In the genomic region with DNA sequence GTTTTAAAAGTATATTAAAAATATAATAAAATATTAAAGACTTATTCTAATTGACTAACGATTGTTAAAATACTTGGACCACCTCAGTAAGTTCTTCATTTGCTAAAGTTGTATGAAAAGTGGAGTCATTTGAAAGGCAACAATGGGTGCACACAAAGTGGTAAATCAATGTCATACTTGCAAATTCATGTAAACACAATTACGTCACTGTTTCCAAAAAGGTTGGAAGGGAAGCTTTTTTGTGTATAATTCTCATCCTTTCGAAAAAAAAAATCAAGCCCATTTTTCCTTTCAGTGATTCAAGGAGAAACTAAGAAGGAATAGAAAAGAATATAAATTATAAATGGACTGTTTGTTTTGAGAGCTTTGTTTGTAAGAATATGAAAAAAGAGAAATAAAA, we compare ENCODE assay signal across 36 cellular contexts.
A peak's percentile ranks its signal among the peaks of the same experiment; 100 is the strongest.
DNase-seq lines count a peak whose midpoint lies in the region; ATAC-seq, FAIRE-seq and TF ChIP-seq lines count a peak whose summit lies in the region.
"Had no signal": no experiment of that assay in that cellular context is flagged by ENCODE, and none has a peak within 500 bp of the region (broad histone marks: within the 10 kb centered on the region; RNA-seq: fewer than 3 reads in every experiment).

No MANE protein-coding gene starts in this region.

- H3K4me3 ChIP-seq in HepG2 (replicated peaks in 1 of 3; ENCODE audit: insufficient read depth in 1 of 3, low read depth in 2 of 3, low read length in 3 of 3), result no peak overlapping the region
- no peak overlapping the region for H3K4me3 ChIP-seq in right lobe of liver
- no peak overlapping the region for H3K4me3 ChIP-seq in HEK293 (ENCODE audit: low read depth, low read length)
- H3K4me3 ChIP-seq: A549; BLaER1; BLaER1 treated with 17β-estradiol and CSF1 and Interleukin-3, amounts not matched to agents 10 nM and 100 nM had no signal

- 28% methylated on average over 3 of the region's 3 CpGs for WGBS in HepG2 (ENCODE audit: low lambda C conversion rate)
- 85% methylated on average over 3 of the region's 3 CpGs for WGBS in right lobe of liver (ENCODE audit: insufficient coverage, low coverage, low lambda C conversion rate, missing lambda C conversion rate)

- H3K9me3 Mint-ChIP-seq in effector memory CD8-positive, alpha-beta T cell, result peaks cover 0 to 2% of the 10 kb centered on the region in 2 donors

- H3K27ac ChIP-seq in HepG2 (ENCODE audit: extremely low read length, insufficient read depth, low read length), result no peak overlapping the region
- H3K27ac ChIP-seq in right lobe of liver, result no peak overlapping the region
- no peak overlapping the region for H3K27ac ChIP-seq in HEK293 (ENCODE audit: extremely low read depth, low read depth, low read length)
- H3K27ac ChIP-seq: 22Rv1; A549; BLaER1; BLaER1 treated with 17β-estradiol and CSF1 and Interleukin-3, amounts not matched to agents 10 nM and 100 nM; C4-2B had no signal

- H3K27ac Mint-ChIP-seq in effector memory CD8-positive, alpha-beta T cell, result no peak overlapping the region
- H3K27ac Mint-ChIP-seq: B cell; CD14-positive monocyte; CD4-positive, alpha-beta memory T cell; CD4-positive, alpha-beta T cell; CD4-positive, CD25-positive, alpha-beta regulatory T cell; CD8-positive, alpha-beta memory T cell; CD8-positive, alpha-beta T cell had no signal

- FAIRE-seq in HepG2 (lab: Jason Lieb, UNC) (no peak), D721Med (lab: Jason Lieb, UNC) (peak; percentile 25)
- FAIRE-seq: A204.1, A549 had no signal

- no peaks in the 10 kb centered on the region for H3K36me3 ChIP-seq in HepG2 (replicated peaks in 1 of 2; ENCODE audit: control insufficient read depth in 1 of 2, insufficient read depth in 2 of 2, low read length in 2 of 2)
- H3K36me3 ChIP-seq in right lobe of liver, result no peaks in the 10 kb centered on the region
- H3K36me3 ChIP-seq in HEK293 (ENCODE audit: control insufficient read depth in 2 of 2, insufficient read depth in 1 of 2, low read length in 2 of 2), result no peaks in the 10 kb centered on the region
- H3K36me3 ChIP-seq: BE2C; BLaER1; BLaER1 treated with 17β-estradiol and CSF1 and Interleukin-3, amounts not matched to agents 10 nM and 100 nM had no signal

- ATAC-seq in HepG2, result no peak
- ATAC-seq in right lobe of liver, result no peak
- ATAC-seq in effector memory CD8-positive, alpha-beta T cell (replicated peaks), result no peak
- ATAC-seq: A549; CD8-positive, alpha-beta T cell had no signal

- POLR2A ChIA-PET in HepG2 (lab: Yijun Ruan, JAX) (no interaction called here), HEK293 (lab: Yijun Ruan, JAX) (no interaction called here), HEK293T (lab: Yijun Ruan, JAX) (interaction anchor here (0.7 kb wide), 1 partner anchor 742 kb away, joined by 3 read pairs; no protein-coding TSS in a partner anchor)

- TF ChIP-seq POLR2A in HepG2 (IDR thresholded peaks at IDR 0.05; ENCODE audit: insufficient read depth in 1 of 2, low read depth in 2 of 2, low read length in 2 of 2) (no peak), right lobe of liver (IDR thresholded peaks at IDR 0.05) (no peak)

- no peaks in the 10 kb centered on the region for H3K79me2 ChIP-seq in HepG2 (ENCODE audit: insufficient read depth, low read length)

- H3K4me1 ChIP-seq in HepG2 (ENCODE audit: insufficient read depth, low read length) (no peaks in the 10 kb centered on the region), right lobe of liver (no peaks in the 10 kb centered on the region), HEK293 (ENCODE audit: control insufficient read depth, insufficient read depth, low read length) (no peaks in the 10 kb centered on the region)
- H3K4me1 ChIP-seq: A549; BE2C; BLaER1; BLaER1 treated with 17β-estradiol and CSF1 and Interleukin-3, amounts not matched to agents 10 nM and 100 nM; Caco-2 had no signal

- CTCF ChIA-PET in HepG2 (lab: Yijun Ruan, JAX; ENCODE audit: low intra/inter-chr PET ratio, low total read pairs), result no interaction called here
- CTCF ChIA-PET in HEK293 (lab: Yijun Ruan, JAX), result interaction anchor here (0.6 to 0.7 kb wide), 5 partner anchors 107 to 426 kb away, joined by 3 to 4 read pairs (median 3); no protein-coding TSS in a partner anchor
- CTCF ChIA-PET in HEK293T (lab: Yijun Ruan, JAX), result no interaction called here

- no peaks in the 10 kb centered on the region for H3K36me3 Mint-ChIP-seq in effector memory CD8-positive, alpha-beta T cell (ENCODE audit: insufficient read depth)
- H3K36me3 Mint-ChIP-seq: CD14-positive monocyte; CD4-positive, alpha-beta memory T cell; CD4-positive, CD25-positive, alpha-beta regulatory T cell; CD8-positive, alpha-beta memory T cell; CD8-positive, alpha-beta T cell had no signal

- no peaks in the 10 kb centered on the region for H3K4me1 Mint-ChIP-seq in effector memory CD8-positive, alpha-beta T cell (ENCODE audit: low read depth in 2 of 2)
- H3K4me1 Mint-ChIP-seq: B cell; CD14-positive monocyte; CD4-positive, alpha-beta memory T cell; CD4-positive, CD25-positive, alpha-beta regulatory T cell; CD8-positive, alpha-beta memory T cell had no signal

- H3K9ac ChIP-seq in HepG2 (ENCODE audit: insufficient read depth, low read depth, low read length), result no peak overlapping the region
- H3K9ac ChIP-seq: BLaER1; BLaER1 treated with 17β-estradiol and CSF1 and Interleukin-3, amounts not matched to agents 10 nM and 100 nM had no signal

- H3K4me3 Mint-ChIP-seq in effector memory CD8-positive, alpha-beta T cell, result no peak overlapping the region
- H3K4me3 Mint-ChIP-seq: B cell; CD14-positive monocyte; CD4-positive, alpha-beta memory T cell; CD4-positive, alpha-beta T cell; CD4-positive, CD25-positive, alpha-beta regulatory T cell; CD8-positive, alpha-beta memory T cell; CD8-positive, alpha-beta T cell had no signal

- H4K20me1 ChIP-seq in HepG2 (ENCODE audit: insufficient read depth, low read length), result no peaks in the 10 kb centered on the region
- H4K20me1 ChIP-seq: BLaER1; BLaER1 treated with 17β-estradiol and CSF1 and Interleukin-3, amounts not matched to agents 10 nM and 100 nM had no signal

- in situ Hi-C loops in HepG2 (cut with HindIII; ENCODE audit: extremely low pct_ligation_motif_present, low pct_unique_long_range_greater_than_20kb), result loop anchor here (25.0 kb wide), 2 partner anchors 760 to 860 kb away; no protein-coding TSS in a partner anchor

- DNase-seq in HepG2 (ENCODE audit: low spot score) (no peak), right lobe of liver (no peak), D721Med (ENCODE audit: insufficient read length, low spot score) (no peak), HEK293T (ENCODE audit: extremely low spot score) (no peak), OCI-M2 (lab: John Stamatoyannopoulos, UW; ENCODE audit: unreplicated experiment) (no peak)
- DNase-seq in effector memory CD8-positive, alpha-beta T cell, result no peak
- no peak for DNase-seq in stimulated activated naive CD4-positive, alpha-beta T cell treated with Interleukin-2 at 50 U/mL for 16 hours (lab: John Stamatoyannopoulos, UW)
- DNase-seq: 8988T; ACHN; AML-193; BE2C; C1 segment of cervical spinal cord; Caco-2; Calu3; CD4-positive, alpha-beta memory T cell; CD4-positive, alpha-beta T cell; CD4-positive, CD25-positive, alpha-beta regulatory T cell; CD8-positive, alpha-beta memory T cell; CD8-positive, alpha-beta T cell; COR-L47; DMS 273 treated with DMSO at 0.1 percent for 48 hours; DMS153; DMS53; DMS79; DMS79 treated with DMSO at 0.1 percent for 48 hours; DND-41; EL had no signal

- no peaks in the 10 kb centered on the region for H3K27me3 Mint-ChIP-seq in effector memory CD8-positive, alpha-beta T cell
- H3K27me3 Mint-ChIP-seq: B cell; CD4-positive, alpha-beta memory T cell; CD4-positive, alpha-beta T cell; CD4-positive, CD25-positive, alpha-beta regulatory T cell; CD8-positive, alpha-beta memory T cell had no signal

- TF ChIP-seq EP300 in HepG2 (IDR thresholded peaks at IDR 0.05; ENCODE audit: low read depth in 2 of 2, low read length in 2 of 2), result no peak
- no peak for TF ChIP-seq EP300 in HepG2 (CRISPR knock-in tag; IDR thresholded peaks at IDR 0.05; ENCODE audit: borderline replicate concordance)

- no peak overlapping the region for H3K4me2 ChIP-seq in HepG2 (ENCODE audit: low read depth, low read length)
- H3K4me2 ChIP-seq: A549; BLaER1; BLaER1 treated with 17β-estradiol and CSF1 and Interleukin-3, amounts not matched to agents 10 nM and 100 nM had no signal

- intact Hi-C loops in HepG2 (cut with micrococcal nuclease; ENCODE audit: unreplicated experiment), result no loop called here
- intact Hi-C loops in right lobe of liver (cut with DNase I), result no loop called here

- no peaks in the 10 kb centered on the region for H3K27me3 ChIP-seq in HepG2 (ENCODE audit: control insufficient read depth in 1 of 2, insufficient read depth in 2 of 2, low read length in 2 of 2)
- no peaks in the 10 kb centered on the region for H3K27me3 ChIP-seq in right lobe of liver
- H3K27me3 ChIP-seq: BE2C; BLaER1; BLaER1 treated with 17β-estradiol and CSF1 and Interleukin-3, amounts not matched to agents 10 nM and 100 nM had no signal

- H3K9me3 ChIP-seq in HepG2 (ENCODE audit: low read length) (no peaks in the 10 kb centered on the region), right lobe of liver (no peaks in the 10 kb centered on the region), HEK293 (ENCODE audit: control insufficient read depth, insufficient read depth, low read depth, low read length) (no peaks in the 10 kb centered on the region)
- H3K9me3 ChIP-seq: A549; BE2C; BLaER1; BLaER1 treated with 17β-estradiol and CSF1 and Interleukin-3, amounts not matched to agents 10 nM and 100 nM; Caco-2 had no signal

- TF ChIP-seq RAD21 in HepG2 (CRISPR knock-in tag; IDR thresholded peaks at IDR 0.05), result no peak

- H2AFZ ChIP-seq in HepG2 (ENCODE audit: low read length), result no peak overlapping the region

- TF ChIP-seq CTCF in HepG2 (CRISPR knock-in tag; IDR thresholded peaks at IDR 0.05) (no peak), right lobe of liver (IDR thresholded peaks at IDR 0.05) (no peak), D721Med (IDR thresholded peaks at IDR 0.05; ENCODE audit: insufficient read depth, missing control alignments) (no peak), HEK293 (tag by site-specific recombination; IDR thresholded peaks at IDR 0.05) (no peak)

- no TSS peak for BruUV-seq in HepG2 (replicated peaks; lab: Mats Ljungman, UMichigan)

TF ChIP-seq in HepG2, 621 proteins besides CTCF, POLR2A, EP300 and RAD21 (continues in another document):
- no peak for TF ChIP-seq HOXA3 (CRISPR knock-in tag; IDR thresholded peaks at IDR 0.05)

TF ChIP-seq in HEK293T, 16 proteins besides CTCF, POLR2A, EP300 and RAD21:
- TF ChIP-seq FOXK2 (IDR thresholded peaks at IDR 0.05), result no peak
- TF ChIP-seq, protein P1, sequence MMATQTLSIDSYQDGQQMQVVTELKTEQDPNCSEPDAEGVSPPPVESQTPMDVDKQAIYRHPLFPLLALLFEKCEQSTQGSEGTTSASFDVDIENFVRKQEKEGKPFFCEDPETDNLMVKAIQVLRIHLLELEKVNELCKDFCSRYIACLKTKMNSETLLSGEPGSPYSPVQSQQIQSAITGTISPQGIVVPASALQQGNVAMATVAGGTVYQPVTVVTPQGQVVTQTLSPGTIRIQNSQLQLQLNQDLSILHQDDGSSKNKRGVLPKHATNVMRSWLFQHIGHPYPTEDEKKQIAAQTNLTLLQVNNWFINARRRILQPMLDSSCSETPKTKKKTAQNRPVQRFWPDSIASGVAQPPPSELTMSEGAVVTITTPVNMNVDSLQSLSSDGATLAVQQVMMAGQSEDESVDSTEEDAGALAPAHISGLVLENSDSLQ (IDR thresholded peaks at IDR 0.05), result 0 out of 2 replicates have a peak, but pooled peaks have one; percentile 13

Comparison
In these comparisons a context has a peak if more than half of its experiments do, and no peak if none do; other contexts are left out.
1. Of the 63 proteins assayed by ChIP-seq in both HepG2 and HEK293: peak only in HepG2: none; only in HEK293: ATF2; in both: none; in neither: 62.